In the genomic region with DNA sequence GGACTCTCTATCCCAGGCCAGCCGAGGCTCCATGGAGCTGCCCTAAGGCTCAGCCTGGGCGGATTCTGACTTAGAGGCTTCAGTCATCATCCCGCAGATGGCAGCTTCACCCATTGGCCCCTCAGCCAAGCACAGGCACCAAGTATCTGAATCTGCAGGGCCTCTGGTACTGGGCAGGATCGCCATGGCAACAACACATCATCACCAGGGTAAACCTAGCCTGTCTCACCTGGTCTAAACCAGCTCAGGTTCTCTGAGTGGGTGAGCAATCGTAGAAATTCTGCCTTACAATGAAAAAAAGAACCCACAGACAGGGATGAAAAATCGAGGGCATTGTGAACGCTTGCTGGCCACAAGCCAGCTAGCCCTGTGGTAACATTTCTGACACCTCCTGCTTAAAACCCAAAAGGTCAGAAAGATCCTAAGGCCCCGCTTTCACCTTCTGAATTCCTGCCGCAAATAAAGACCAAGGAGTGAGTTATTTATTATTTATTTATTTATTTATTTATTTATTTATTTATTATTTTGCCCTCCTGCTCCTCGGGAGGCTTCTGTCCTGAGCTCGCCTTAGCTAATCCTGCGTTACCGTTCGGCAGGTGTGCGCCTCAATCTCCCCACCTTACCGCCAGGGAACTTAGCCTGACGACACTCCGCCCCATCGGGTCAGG, we compare ENCODE assay signal across 9 cellular contexts. TPM values are rescaled to one million over a fixed set of nuclear protein-coding genes. Genes with fewer than 3 reads are reported as not detected.
A peak's percentile ranks its signal among the peaks of the same experiment; 100 is the strongest.
DNase-seq lines count a peak whose midpoint lies in the region; ATAC-seq, FAIRE-seq and TF ChIP-seq lines count a peak whose summit lies in the region.
"Had no signal": no experiment of that assay in that cellular context is flagged by ENCODE, and none has a peak within 500 bp of the region (broad histone marks: within the 10 kb centered on the region; RNA-seq: fewer than 3 reads in every experiment).

No MANE protein-coding gene starts in this region.

- H3K27me3 ChIP-seq in HCT116 (ENCODE audit: insufficient read depth, low read length) (peaks cover 44% of the 10 kb centered on the region), pancreas (peaks cover 1 to 47% (median 6%) of the 10 kb centered on the region in 4 donors)

- H3K4me1 ChIP-seq in HCT116 (ENCODE audit: control insufficient read depth in 1 of 2, insufficient read depth in 2 of 2, low read length in 2 of 2) (peaks cover 2 to 7% of the 10 kb centered on the region in 2 experiments; a peak in 1 of 4 replicates), pancreas (no peaks in the 10 kb centered on the region)

- H3K4me2 ChIP-seq in HCT116 (ENCODE audit: low read length) = peak overlapping the region; percentile 50

- H3K4me3 ChIP-seq in HCT116 (replicated peaks in 1 of 2; ENCODE audit: low read depth in 1 of 2, low read length in 2 of 2) (no peak overlapping the region), pancreas (no peak overlapping the region)

- CTCF ChIA-PET in HCT116 (lab: Charles Lee) (interaction anchor here (0.6 to 4.8 kb wide), 16 partner anchors 8 to 371 kb away, joined by 3 to 61 read pairs (median 6); a partner anchor contains a TSS), RWPE1 (lab: Yijun Ruan, JAX) (interaction anchor here (0.6 to 2.0 kb wide), 16 partner anchors 9 to 807 kb away, joined by 3 to 39 read pairs (median 4); a partner anchor contains a TSS)

- 16 to 17% methylated on average over 19 of the region's 19 CpGs for WGBS in pancreas, 2 donors

- peaks cover 0 to 7% (median 5%) of the 10 kb centered on the region in 5 experiments for H3K9me3 Mint-ChIP-seq in brain

- TF ChIP-seq CTCF in HCT116 (IDR thresholded peaks at IDR 0.05 in 2 of 3, conservative IDR thresholded peaks at IDR 0.05 in 1 of 3; ENCODE audit: borderline replicate concordance in 1 of 3, insufficient read depth in 1 of 3, low read depth in 2 of 3, low read length in 2 of 3) (no peak), RWPE1 (conservative IDR thresholded peaks at IDR 0.05; ENCODE audit: low read depth) (no peak), brain (conservative IDR thresholded peaks at IDR 0.05) (no peak), pancreas (IDR thresholded peaks at IDR 0.05) (no peak)

- peaks cover 96% of the 10 kb centered on the region for H3K27me3 Mint-ChIP-seq in brain

- ATAC-seq in HCT116 = no peak; the same call in none of the 2 replicates
- peak in 3 of 4 donors; percentile 17 to 31 (median 24) for ATAC-seq in pancreas
- no peak for ATAC-seq in GM21515 (IDR thresholded peaks at IDR 0.05; ENCODE audit: unreplicated experiment)
- ATAC-seq in HG02981 (IDR thresholded peaks at IDR 0.05; ENCODE audit: unreplicated experiment) = no peak

- peak overlapping the region; percentile 70 for H2AFZ ChIP-seq in HCT116 (ENCODE audit: low read depth, low read length, poor library complexity, severe bottlenecking)

- no peaks in the 10 kb centered on the region for H3K9me3 ChIP-seq in HCT116 (ENCODE audit: control insufficient read depth in 1 of 2, insufficient read depth in 1 of 2, low read depth in 1 of 2, low read length in 2 of 2)
- H3K9me3 ChIP-seq in pancreas = no peaks in the 10 kb centered on the region

- H3K4me3 Mint-ChIP-seq in brain = peak overlapping the region in 3 of 5 experiments; percentile 48 to 71 (median 51)

- POLR2A ChIA-PET in HCT116 (lab: Charles Lee) = interaction anchor here (0.9 to 1.2 kb wide), 4 partner anchors 9 to 901 kb away, joined by 3 to 5 read pairs (median 3); a partner anchor contains a TSS
- POLR2A ChIA-PET in RWPE1 (lab: Yijun Ruan, JAX; ENCODE audit: low non-redundant PET) = no interaction called here

- intact Hi-C loops in HCT116 (cut with micrococcal nuclease) = loop anchor here (1.0 to 5.0 kb wide), 2 partner anchors 115 to 302 kb away; a partner anchor contains a TSS
- intact Hi-C loops in pancreas (cut with DNase I) = no loop called here

- no peaks in the 10 kb centered on the region for H4K20me1 ChIP-seq in HCT116 (ENCODE audit: insufficient read depth)

- no peaks in the 10 kb centered on the region for H3K4me1 Mint-ChIP-seq in brain

- FAIRE-seq in pancreas (lab: Jason Lieb, UNC) = no peak
- FAIRE-seq: TTC549 had no signal

- BruUV-seq in HCT116 (replicated peaks; lab: Mats Ljungman, UMichigan) = no TSS peak

- H3K27ac ChIP-seq in HCT116 (ENCODE audit: low read depth, low read length) (no peak overlapping the region), RWPE1 (no peak overlapping the region), pancreas (no peak overlapping the region)

- DNase-seq in HCT116 (ENCODE audit: low read depth, low spot score) (no peak), RWPE1 (ENCODE audit: low spot score) (peak; percentile 10), pancreas (no peak), epidermal melanocyte (ENCODE audit: insufficient read length, low spot score) (no peak), HUDEP-2 (lab: John Stamatoyannopoulos, UW; ENCODE audit: unreplicated experiment in 76 of 76) (no peak)

- H3K9me2 ChIP-seq in HCT116 (ENCODE audit: insufficient read depth) = no peaks in the 10 kb centered on the region

- no peak overlapping the region for H3K9ac ChIP-seq in HCT116 (ENCODE audit: low read length)

- no peaks in the 10 kb centered on the region for H3K79me2 ChIP-seq in HCT116 (ENCODE audit: insufficient read depth, low read length)

- no peak for TF ChIP-seq RAD21 in HCT116 (IDR thresholded peaks at IDR 0.05; ENCODE audit: low read depth)

- no peak for TF ChIP-seq POLR2A in HCT116 (IDR thresholded peaks at IDR 0.05; ENCODE audit: borderline replicate concordance, extremely low read depth, insufficient read depth, insufficient read length)

- H3K36me3 ChIP-seq in HCT116 (ENCODE audit: control insufficient read depth in 1 of 2, insufficient read depth in 2 of 2, low read length in 2 of 2) = no peaks in the 10 kb centered on the region
- no peaks in the 10 kb centered on the region for H3K36me3 ChIP-seq in pancreas

- H3K36me3 Mint-ChIP-seq in brain = no peaks in the 10 kb centered on the region

- no peak overlapping the region for H3K27ac Mint-ChIP-seq in brain

- RAD21 ChIA-PET in HCT116 (lab: Charles Lee; ENCODE audit: low non-redundant PET in 1 of 2, low total read pairs in 2 of 2, uncharacterized antibody in 2 of 2, unreplicated experiment in 2 of 2) = interaction anchor here (1.0 to 1.2 kb wide), 2 partner anchors 115 kb away, joined by 3 to 8 read pairs; no protein-coding TSS in a partner anchor

TF ChIP-seq in HCT116, 20 proteins besides CTCF, POLR2A, EP300 and RAD21 (continues in another document):
- TF ChIP-seq POLR2AphosphoS5 (IDR thresholded peaks at IDR 0.05; ENCODE audit: low read depth, low read length) = no peak
- TF ChIP-seq EZH2 (IDR thresholded peaks at IDR 0.05) = no peak
- no peak for TF ChIP-seq ELF1 (IDR thresholded peaks at IDR 0.05; ENCODE audit: borderline replicate concordance, low read depth)
- TF ChIP-seq, protein P1, sequence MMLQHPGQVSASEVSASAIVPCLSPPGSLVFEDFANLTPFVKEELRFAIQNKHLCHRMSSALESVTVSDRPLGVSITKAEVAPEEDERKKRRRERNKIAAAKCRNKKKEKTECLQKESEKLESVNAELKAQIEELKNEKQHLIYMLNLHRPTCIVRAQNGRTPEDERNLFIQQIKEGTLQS (IDR thresholded peaks at IDR 0.05) = no peak
- TF ChIP-seq, protein P2, sequence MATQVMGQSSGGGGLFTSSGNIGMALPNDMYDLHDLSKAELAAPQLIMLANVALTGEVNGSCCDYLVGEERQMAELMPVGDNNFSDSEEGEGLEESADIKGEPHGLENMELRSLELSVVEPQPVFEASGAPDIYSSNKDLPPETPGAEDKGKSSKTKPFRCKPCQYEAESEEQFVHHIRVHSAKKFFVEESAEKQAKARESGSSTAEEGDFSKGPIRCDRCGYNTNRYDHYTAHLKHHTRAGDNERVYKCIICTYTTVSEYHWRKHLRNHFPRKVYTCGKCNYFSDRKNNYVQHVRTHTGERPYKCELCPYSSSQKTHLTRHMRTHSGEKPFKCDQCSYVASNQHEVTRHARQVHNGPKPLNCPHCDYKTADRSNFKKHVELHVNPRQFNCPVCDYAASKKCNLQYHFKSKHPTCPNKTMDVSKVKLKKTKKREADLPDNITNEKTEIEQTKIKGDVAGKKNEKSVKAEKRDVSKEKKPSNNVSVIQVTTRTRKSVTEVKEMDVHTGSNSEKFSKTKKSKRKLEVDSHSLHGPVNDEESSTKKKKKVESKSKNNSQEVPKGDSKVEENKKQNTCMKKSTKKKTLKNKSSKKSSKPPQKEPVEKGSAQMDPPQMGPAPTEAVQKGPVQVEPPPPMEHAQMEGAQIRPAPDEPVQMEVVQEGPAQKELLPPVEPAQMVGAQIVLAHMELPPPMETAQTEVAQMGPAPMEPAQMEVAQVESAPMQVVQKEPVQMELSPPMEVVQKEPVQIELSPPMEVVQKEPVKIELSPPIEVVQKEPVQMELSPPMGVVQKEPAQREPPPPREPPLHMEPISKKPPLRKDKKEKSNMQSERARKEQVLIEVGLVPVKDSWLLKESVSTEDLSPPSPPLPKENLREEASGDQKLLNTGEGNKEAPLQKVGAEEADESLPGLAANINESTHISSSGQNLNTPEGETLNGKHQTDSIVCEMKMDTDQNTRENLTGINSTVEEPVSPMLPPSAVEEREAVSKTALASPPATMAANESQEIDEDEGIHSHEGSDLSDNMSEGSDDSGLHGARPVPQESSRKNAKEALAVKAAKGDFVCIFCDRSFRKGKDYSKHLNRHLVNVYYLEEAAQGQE (IDR thresholded peaks at IDR 0.05; ENCODE audit: low read depth) = no peak
- TF ChIP-seq TCF7L2 (IDR thresholded peaks at IDR 0.05; ENCODE audit: borderline replicate concordance, extremely low read depth, insufficient read depth, insufficient read length) = no peak
- no peak for TF ChIP-seq CBX3 (IDR thresholded peaks at IDR 0.05; ENCODE audit: low read depth)
- TF ChIP-seq FOSL1 (IDR thresholded peaks at IDR 0.05; ENCODE audit: low read depth) = no peak
- no peak for TF ChIP-seq SP1 (IDR thresholded peaks at IDR 0.05; ENCODE audit: low read depth)

RNA-seq across cellular contexts. Expression of a gene that starts 12.0 kb away (rescaled TPM):
- total RNA-seq in HCT116 (2021; ENCODE audit: unreplicated experiment) = 0.25 TPM
- 0.12 and 0.29 TPM in 2 replicates for polyA plus RNA-seq in HCT116 (2012)
- polyA plus RNA-seq in brain (ENCODE audit: insufficient read depth, low read depth, low replicate concordance) = not detected
- 1 to 10 TPM in 1 of 6 donors, under 1 TPM in 3, not detected in 2; 0.09 to 1.2 (median 0.53) TPM for total RNA-seq in pancreas
- 1 to 10 TPM in 1 of 2 donors, under 1 TPM in 1; 0.23 to 1.2 TPM for polyA plus RNA-seq in pancreas

Comparison
In these comparisons a context has a peak if more than half of its experiments do, and no peak if none do; other contexts are left out.
1. ATAC-seq: peak in pancreas (3 of 4); none in HCT116 (single experiment), GM21515 (single experiment) and HG02981 (single experiment).